ENCODE assay signal across 8 cellular contexts in the genomic region with DNA sequence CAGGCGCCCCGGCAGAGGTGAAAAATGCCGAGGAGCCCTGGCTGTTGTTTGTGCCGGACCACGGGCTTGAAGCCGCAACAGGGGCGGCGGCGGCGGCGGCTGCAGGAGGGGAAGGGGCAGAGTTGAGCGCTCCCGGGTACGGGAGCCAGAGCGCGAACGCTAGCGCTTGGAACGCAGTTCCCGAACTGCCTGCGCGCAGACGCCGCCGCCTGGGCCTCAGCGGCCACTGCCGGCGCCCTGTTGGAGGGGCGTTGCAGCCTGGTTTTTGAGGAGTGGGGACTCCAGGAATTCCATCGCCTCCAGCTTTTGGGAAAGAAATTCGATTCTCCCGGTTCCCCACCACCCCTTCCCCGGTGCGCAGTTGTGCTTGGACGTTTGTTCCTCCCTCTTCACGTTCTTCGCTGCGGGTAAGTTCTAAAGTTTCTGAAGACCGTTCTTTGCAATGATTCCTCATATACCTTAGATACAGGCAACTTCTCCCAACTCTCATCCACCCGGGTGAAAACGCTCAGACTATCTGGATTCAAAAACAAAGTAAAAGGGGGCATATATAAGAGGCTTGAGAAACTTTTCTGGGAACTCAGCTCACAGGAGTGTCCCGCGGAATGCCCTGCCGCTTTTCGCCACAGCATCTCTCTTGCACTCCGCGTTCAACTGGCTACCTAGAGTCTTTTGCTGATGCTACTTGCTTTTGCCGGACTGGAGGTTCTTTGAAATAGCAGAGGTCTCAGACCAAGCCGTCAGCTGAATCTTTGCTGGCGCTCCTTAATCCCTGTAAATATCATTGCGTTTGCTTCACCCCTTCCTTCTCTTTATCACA. TPM values are rescaled to one million over a fixed set of nuclear protein-coding genes. Genes with fewer than 3 reads are reported as not detected.
DNase-seq lines count a peak whose midpoint lies in the region; ATAC-seq and TF ChIP-seq lines count a peak whose summit lies in the region.

No MANE protein-coding gene starts in this region.

- DNase-seq in NCI-H510A treated with DMSO at 0.1 percent for 48 hours (lab: John Stamatoyannopoulos, UW) (peak; percentile 14), NCI-H510A (lab: John Stamatoyannopoulos, UW) (no peak), HuH-7 (ENCODE audit: low spot score) (peak; percentile 25), fibroblast of pulmonary artery (ENCODE audit: low read depth) (peak; percentile 62), myocyte (ENCODE audit: low read depth) (peak; percentile 71), vagina (ENCODE audit: extremely low spot score in 2 of 2) (no peak)
- DNase-seq in activated CD8-positive, alpha-beta T cell treated with anti-CD3 and anti-CD28 coated beads, Interleukin-2, amount 10 ng/mL, durations not matched to agents 7 days and 5 days: peak; percentile 20

- no peaks in the 10 kb centered on the region for H3K36me3 Mint-ChIP-seq in activated CD8-positive, alpha-beta T cell treated with anti-CD3 and anti-CD28 coated beads, Interleukin-2, amount 10 ng/mL, durations not matched to agents 7 days and 5 days (ENCODE audit: low read depth)

- no peak for ATAC-seq in activated CD8-positive, alpha-beta T cell treated with anti-CD3 and anti-CD28 coated beads, Interleukin-2, amount 10 ng/mL, durations not matched to agents 7 days and 5 days
- no peak for ATAC-seq in GM19455 (IDR thresholded peaks at IDR 0.05; ENCODE audit: unreplicated experiment)

- CTCF ChIA-PET in activated CD8-positive, alpha-beta T cell treated with anti-CD3 and anti-CD28 coated beads, Interleukin-2, amount 10 ng/mL, durations not matched to agents 7 days and 5 days (lab: Charles Lee): no interaction called here

- no peaks in the 10 kb centered on the region for H3K36me3 ChIP-seq in vagina

- H3K4me3 Mint-ChIP-seq in activated CD8-positive, alpha-beta T cell treated with anti-CD3 and anti-CD28 coated beads, Interleukin-2, amount 10 ng/mL, durations not matched to agents 7 days and 5 days: peak overlapping the region; percentile 78

- no peak overlapping the region for H3K27ac Mint-ChIP-seq in activated CD8-positive, alpha-beta T cell treated with anti-CD3 and anti-CD28 coated beads, Interleukin-2, amount 10 ng/mL, durations not matched to agents 7 days and 5 days

- H3K4me3 ChIP-seq in fibroblast of pulmonary artery (replicated peaks; ENCODE audit: low read depth, low read length) (peak overlapping the region; percentile 92), vagina (peak overlapping the region; percentile 73 to 91)

- H3K27me3 Mint-ChIP-seq in activated CD8-positive, alpha-beta T cell treated with anti-CD3 and anti-CD28 coated beads, Interleukin-2, amount 10 ng/mL, durations not matched to agents 7 days and 5 days (ENCODE audit: low read depth): peaks cover 43% of the 10 kb centered on the region

- peaks cover 26% of the 10 kb centered on the region for H3K4me1 Mint-ChIP-seq in activated CD8-positive, alpha-beta T cell treated with anti-CD3 and anti-CD28 coated beads, Interleukin-2, amount 10 ng/mL, durations not matched to agents 7 days and 5 days (ENCODE audit: low read depth)

- intact Hi-C loops in vagina (cut with DNase I): loop anchor here (10.0 kb wide), 1 partner anchor 419 kb away; no protein-coding TSS in a partner anchor

- TF ChIP-seq CTCF in fibroblast of pulmonary artery (IDR thresholded peaks at IDR 0.05; ENCODE audit: low read length, missing control alignments) (peak; percentile 24), vagina (IDR thresholded peaks at IDR 0.05) (no peak)

- H3K4me1 ChIP-seq in vagina: peaks cover 40% of the 10 kb centered on the region

- no peak for TF ChIP-seq POLR2A in vagina (IDR thresholded peaks at IDR 0.05)

- H3K9me3 ChIP-seq in vagina: no peaks in the 10 kb centered on the region

- H3K27me3 ChIP-seq in vagina: no peaks in the 10 kb centered on the region

- POLR2A ChIA-PET in activated CD8-positive, alpha-beta T cell treated with anti-CD3 and anti-CD28 coated beads, Interleukin-2, amount 10 ng/mL, durations not matched to agents 7 days and 5 days (lab: Charles Lee): no interaction called here

- H3K9me3 Mint-ChIP-seq in activated CD8-positive, alpha-beta T cell treated with anti-CD3 and anti-CD28 coated beads, Interleukin-2, amount 10 ng/mL, durations not matched to agents 7 days and 5 days (ENCODE audit: insufficient read depth): no peaks in the 10 kb centered on the region

- H3K27ac ChIP-seq in vagina: peak overlapping the region; percentile 89

RNA-seq across cellular contexts. Expression of a gene that starts 1.0 kb away (rescaled TPM):
- not detected for total RNA-seq in activated CD8-positive, alpha-beta T cell treated with anti-CD3 and anti-CD28 coated beads, Interleukin-2, amount 10 ng/mL, durations not matched to agents 7 days and 5 days
- total RNA-seq in myocyte: 9.7 and 14.3 TPM in 2 replicates
- 3.1 TPM for polyA plus RNA-seq in myocyte (2012)
- 9.8 TPM for total RNA-seq in vagina

Comparison
In these comparisons a context has a peak if more than half of its experiments do, and no peak if none do; other contexts are left out.
1. DNase-seq: peak in NCI-H510A treated with DMSO at 0.1 percent for 48 hours (single experiment), HuH-7 (single experiment), activated CD8-positive, alpha-beta T cell treated with anti-CD3 and anti-CD28 coated beads, Interleukin-2, amount 10 ng/mL, durations not matched to agents 7 days and 5 days (single experiment), fibroblast of pulmonary artery (single experiment) and myocyte (single experiment); none in NCI-H510A (single experiment) and vagina (0 of 2).
2. RNA of a gene that starts 1.0 kb away (total RNA-seq): 9.8 TPM in vagina (single experiment) and 9.7 to 14.3 TPM in myocyte; not detected in activated CD8-positive, alpha-beta T cell treated with anti-CD3 and anti-CD28 coated beads, Interleukin-2, amount 10 ng/mL, durations not matched to agents 7 days and 5 days; every median in the first group is over 10 times any median in the second.